Comparison of ENCODE assay signal across 9 cellular contexts in the genomic region with DNA sequence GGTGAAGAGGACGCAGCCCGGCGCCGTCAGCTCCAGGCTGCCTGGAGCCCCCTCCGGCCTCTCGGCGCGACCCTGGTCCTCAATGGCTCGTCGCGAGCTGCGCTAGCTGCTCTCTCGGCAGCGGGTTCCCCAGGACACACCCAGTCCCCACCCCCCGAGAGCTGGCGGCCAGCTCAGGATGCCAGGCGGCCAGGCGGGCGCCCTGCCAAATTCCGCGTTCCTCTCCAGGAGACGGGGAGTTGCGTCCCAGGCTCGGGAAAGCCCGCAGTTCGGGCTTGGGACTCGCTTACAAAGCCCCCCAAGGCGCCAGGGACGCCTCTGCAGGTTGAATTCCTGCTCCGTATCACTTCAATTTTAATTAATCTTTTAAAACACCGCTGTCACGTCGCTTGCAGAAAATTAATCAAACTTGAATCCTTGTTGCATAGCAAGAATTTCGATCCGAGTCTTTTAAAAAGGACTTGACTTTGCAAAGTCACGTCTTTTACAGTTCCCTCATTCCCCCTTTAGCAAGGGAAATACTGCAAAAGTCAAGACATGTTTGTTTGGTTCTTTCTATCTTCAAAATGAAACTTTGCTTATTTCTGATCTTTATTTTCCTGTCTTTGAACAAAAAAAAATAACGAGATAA. TPM values are rescaled to one million over a fixed set of nuclear protein-coding genes. Genes with fewer than 3 reads are reported as not detected.
DNase-seq lines count a peak whose midpoint lies in the region; ATAC-seq and TF ChIP-seq lines count a peak whose summit lies in the region.
"Had no signal": no experiment of that assay in that cellular context is flagged by ENCODE, and none has a peak within 500 bp of the region (broad histone marks: within the 10 kb centered on the region; RNA-seq: fewer than 3 reads in every experiment).

No MANE protein-coding gene starts in this region.

- H3K4me3 Mint-ChIP-seq in CD14-positive monocyte = peak overlapping the region; percentile 85 to 91

- H3K9me3 Mint-ChIP-seq in CD14-positive monocyte = peaks cover 0 to 13% (median 6%) of the 10 kb centered on the region in 7 donors

- H3K27me3 ChIP-seq in H7 (ENCODE audit: control insufficient read depth, insufficient read depth, low read length) (peaks cover 48% of the 10 kb centered on the region), adrenal gland (no peaks in the 10 kb centered on the region), cardiac muscle cell (no peaks in the 10 kb centered on the region)

- ATAC-seq in GM18907 (IDR thresholded peaks at IDR 0.05; ENCODE audit: unreplicated experiment) = no peak
- no peak for ATAC-seq in HG03378 (IDR thresholded peaks at IDR 0.05; ENCODE audit: unreplicated experiment)

- WGBS in adrenal gland, 4 donors = 1 to 7% (median 3%) methylated on average over 11 to 37 of the region's 37 CpGs

- H3K27ac ChIP-seq in adrenal gland (peak overlapping the region in 3 of 5 donors; percentile 73 to 80 (median 74)), cardiac muscle cell (peak overlapping the region; percentile 94)

- no peak for TF ChIP-seq CTCF in CD14-positive monocyte (IDR thresholded peaks at IDR 0.05)
- no peak for TF ChIP-seq CTCF in adrenal gland (IDR thresholded peaks at IDR 0.05)
- no peak for TF ChIP-seq CTCF in cardiac muscle cell (IDR thresholded peaks at IDR 0.05; ENCODE audit: low read depth, low read length)

- peaks cover 38% of the 10 kb centered on the region for H3K4me1 Mint-ChIP-seq in CD14-positive monocyte

- intact Hi-C loops in CD14-positive monocyte (cut with micrococcal nuclease) = loop anchor here in 1 of 2 donors (10.0 kb wide), 1 partner anchor 178 kb away; no protein-coding TSS in a partner anchor
- intact Hi-C loops in adrenal gland (cut with DNase I) = loop anchor here (5.0 to 10.0 kb wide), 2 partner anchors 235 to 458 kb away; no protein-coding TSS in a partner anchor

- H3K4me1 ChIP-seq in adrenal gland (replicated peaks in 1 of 2) = peaks cover 4 to 6% of the 10 kb centered on the region in 2 donors
- H3K4me1 ChIP-seq in cardiac muscle cell (ENCODE audit: low read depth) = peaks cover 44% of the 10 kb centered on the region

- H3K36me3 Mint-ChIP-seq in CD14-positive monocyte = peaks cover 5 to 7% of the 10 kb centered on the region in 2 donors

- peak overlapping the region; percentile 82 for H3K4me3 ChIP-seq in H7 (ENCODE audit: insufficient read depth, low read depth, low read length)
- peak overlapping the region in 2 of 4 donors; percentile 57 to 87 for H3K4me3 ChIP-seq in adrenal gland
- H3K4me3 ChIP-seq in cardiac muscle cell = peak overlapping the region; percentile 59

- DNase-seq in CD14-positive monocyte (ENCODE audit: low spot score) = no peak
- DNase-seq in H7 = peak; percentile 92
- peak; percentile 91 for DNase-seq in NCI-H748 (lab: John Stamatoyannopoulos, UW; ENCODE audit: unreplicated experiment)
- peak; percentile 96 to 98 (median 97) for DNase-seq in adrenal gland
- peak; percentile 90 to 99 for DNase-seq in cardiac muscle cell (ENCODE audit: low read depth in 1 of 2, low spot score in 1 of 2)
- peak; percentile 68 for DNase-seq in occipital lobe (lab: John Stamatoyannopoulos, UW)

- H3K9me3 ChIP-seq in adrenal gland (replicated peaks in 1 of 3) (no peaks in the 10 kb centered on the region), cardiac muscle cell (ENCODE audit: low read depth) (no peaks in the 10 kb centered on the region)

- peaks cover 56 to 84% (median 69%) of the 10 kb centered on the region in 3 donors for H3K27me3 Mint-ChIP-seq in CD14-positive monocyte (ENCODE audit: low read depth in 3 of 3)

- H3K27ac Mint-ChIP-seq in CD14-positive monocyte = no peak overlapping the region

- no peaks in the 10 kb centered on the region for H3K36me3 ChIP-seq in H7 (replicated peaks; ENCODE audit: control insufficient read depth, insufficient read depth, low read length)
- no peaks in the 10 kb centered on the region for H3K36me3 ChIP-seq in adrenal gland (replicated peaks in 1 of 2)
- no peaks in the 10 kb centered on the region for H3K36me3 ChIP-seq in cardiac muscle cell

- peak in 1 of 2 donors; percentile 67 for TF ChIP-seq POLR2A in adrenal gland (IDR thresholded peaks at IDR 0.05)

RNA-seq across cellular contexts. Expression of a gene that starts 28.2 kb away (rescaled TPM):
- under 1 TPM in 1 of 2 donors, not detected in 1; 0.04 TPM for polyA plus RNA-seq in CD14-positive monocyte
- total RNA-seq in H7 (2014; rRNA removed; shearing (Covaris generic)) = 10.4 and 15.1 TPM in 2 replicates
- total RNA-seq in adrenal gland = 1 to 10 TPM in 7 of 8 donors, under 1 TPM in 1; 0.78 to 3.5 (median 2.6) TPM
- polyA plus RNA-seq in adrenal gland = 1 to 10 TPM in 2 of 3 donors, under 1 TPM in 1; 0.64 to 2.3 (median 1.6) TPM
- total RNA-seq in cardiac muscle cell = 42.4 and 62.4 TPM in 2 replicates
- 4.3 and 7.9 TPM in 2 replicates for polyA plus RNA-seq in cardiac muscle cell
- total RNA-seq in occipital lobe = 9.4 TPM
- total RNA-seq: T-helper 1 cell treated with Interleukin-12 subunit alpha and Interleukin-12 subunit beta and Interleukin-4 antibody, amounts not matched to agents 30 ng/mL and 1 ng/mL, for 36 hours had no signal

RNA-seq across cellular contexts. Expression of a gene that starts 36.7 kb away (rescaled TPM):
- polyA plus RNA-seq in CD14-positive monocyte (1 to 10 TPM; 4.9 to 7.5 TPM), adrenal gland (10 to 100 TPM; 15.8 to 30.2 (median 29.3) TPM), cardiac muscle cell (38.4 and 39.5 TPM in 2 replicates)
- 47.2 and 59.0 TPM in 2 replicates for total RNA-seq in H7 (2014; rRNA removed; shearing (Covaris generic))
- total RNA-seq in adrenal gland (10 to 100 TPM; 16.7 to 48.1 (median 26.8) TPM), cardiac muscle cell (26.0 and 40.6 TPM in 2 replicates), occipital lobe (54.7 TPM)
